ENCODE assay signal across 11 cellular contexts in genomic region chr14:54857830-54858269, GRCh38. TPM values are rescaled to one million over a fixed set of nuclear protein-coding genes. Genes with fewer than 3 reads are reported as not detected.
DNase-seq lines count a peak whose midpoint lies in the region; ATAC-seq and FAIRE-seq lines count a peak whose summit lies in the region.
"Had no signal": no experiment of that assay in that cellular context is flagged by ENCODE, and none has a peak within 500 bp of the region (broad histone marks: within the 10 kb centered on the region; RNA-seq: fewer than 3 reads in every experiment).

No MANE protein-coding gene starts in this region.

- ATAC-seq in GM21825 (IDR thresholded peaks at IDR 0.05; ENCODE audit: unreplicated experiment) (peak; percentile 65), esophagus mucosa (no peak)

- FAIRE-seq in GM18507 (lab: Jason Lieb, UNC) = peak; percentile 87
- FAIRE-seq: endothelial cell of umbilical vein had no signal

- DNase-seq in GM18507 (ENCODE audit: extremely low spot score, insufficient read length, low read depth) (no peak), NOMO-1 treated with dmso at 0.1 percent for 144 hours (lab: John Stamatoyannopoulos, UW; ENCODE audit: unreplicated experiment) (peak; percentile 84), midbrain (lab: John Stamatoyannopoulos, UW) (peak; percentile 23), activated gamma-delta T cell treated with Interleukin-2 at 50 U/mL for 16 hours (no peak), NCI-H2196 treated with DMSO at 0.1 percent for 48 hours (lab: John Stamatoyannopoulos, UW; ENCODE audit: unreplicated experiment) (no peak), DMS114 treated with DMSO at 0.1 percent for 48 hours (lab: John Stamatoyannopoulos, UW; ENCODE audit: unreplicated experiment) (no peak)
- DNase-seq: EL, NCI-H524 had no signal

RNA-seq across cellular contexts. Expression of gene GCH1, which starts 44.8 kb away (rescaled TPM):
- 8.9 TPM for total RNA-seq in esophagus mucosa

Comparison
In these comparisons a context has a peak if more than half of its experiments do, and no peak if none do; other contexts are left out.
1. DNase-seq: peak in NOMO-1 treated with dmso at 0.1 percent for 144 hours (single experiment) and midbrain (single experiment); none in GM18507 (single experiment), activated gamma-delta T cell treated with Interleukin-2 at 50 U/mL for 16 hours (single experiment), NCI-H2196 treated with DMSO at 0.1 percent for 48 hours (single experiment) and DMS114 treated with DMSO at 0.1 percent for 48 hours (single experiment).